In the genomic region with DNA sequence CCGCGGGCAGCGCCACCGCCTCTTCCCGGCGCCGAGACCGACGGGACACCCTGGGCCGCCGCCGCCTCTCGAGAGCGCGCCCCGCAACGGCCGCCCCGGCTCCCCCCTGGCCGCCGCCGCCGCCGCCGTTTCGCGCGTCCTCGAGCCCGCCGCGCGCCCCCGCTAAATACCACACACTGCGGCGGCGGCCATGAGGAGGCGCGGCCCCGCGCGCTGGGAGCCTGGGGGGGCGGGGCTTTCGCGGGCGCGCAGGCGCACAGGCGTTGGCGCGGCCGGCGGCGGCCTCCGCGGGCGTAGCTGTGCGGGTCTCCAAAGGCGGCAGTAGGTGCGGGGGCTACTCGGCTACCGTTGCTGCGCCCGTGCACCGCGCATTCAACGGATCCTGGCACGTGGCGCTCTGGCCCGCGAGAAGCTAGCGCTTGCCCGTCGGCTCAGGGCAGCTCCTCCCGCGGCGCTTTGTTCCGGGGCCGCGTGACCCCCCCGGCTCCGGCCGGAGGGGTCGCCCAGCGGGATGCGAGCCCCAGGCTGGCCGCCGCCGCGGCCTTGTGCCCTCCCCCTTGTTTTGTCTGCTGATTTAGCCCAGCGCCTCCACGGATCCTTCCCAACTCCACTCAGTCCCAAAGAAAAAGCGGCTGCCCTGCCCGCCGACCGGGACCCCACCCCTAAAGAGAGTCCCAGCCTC, we compare ENCODE assay signal across 8 cellular contexts. TPM values are rescaled to one million over a fixed set of nuclear protein-coding genes. Genes with fewer than 3 reads are reported as not detected.
DNase-seq lines count a peak whose midpoint lies in the region; ATAC-seq, FAIRE-seq and TF ChIP-seq lines count a peak whose summit lies in the region.

A gene with protein sequence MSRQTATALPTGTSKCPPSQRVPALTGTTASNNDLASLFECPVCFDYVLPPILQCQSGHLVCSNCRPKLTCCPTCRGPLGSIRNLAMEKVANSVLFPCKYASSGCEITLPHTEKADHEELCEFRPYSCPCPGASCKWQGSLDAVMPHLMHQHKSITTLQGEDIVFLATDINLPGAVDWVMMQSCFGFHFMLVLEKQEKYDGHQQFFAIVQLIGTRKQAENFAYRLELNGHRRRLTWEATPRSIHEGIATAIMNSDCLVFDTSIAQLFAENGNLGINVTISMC (minus strand): TSS at position 142 of the 682 bp plus-strand sequence. CDS start 22,985 bp downstream, outside the sequence.

- peaks cover 39% of the 10 kb centered on the region for H3K4me1 Mint-ChIP-seq in WTC11

- FAIRE-seq in bronchial epithelial cell (lab: Jason Lieb, UNC) = no peak

- ATAC-seq in HG02885 (IDR thresholded peaks at IDR 0.05; ENCODE audit: poor library complexity, unreplicated experiment) (peak; percentile 71), WTC11 (peak; percentile 81)

- peak within 1 kb of the TSS; percentile 84 for H3K4me3 ChIP-seq in bronchial epithelial cell (ENCODE audit: low read depth, low read length)

- no peaks in the 10 kb centered on the region for H3K27me3 ChIP-seq in bronchial epithelial cell (ENCODE audit: control insufficient read depth, insufficient read depth, low read length)

- POLR2A ChIA-PET in WTC11 (lab: Charles Lee) = interaction anchor here (0.6 to 4.1 kb wide), 6 partner anchors 9 to 31 kb away, joined by 3 to 28 read pairs (median 3); no protein-coding TSS in a partner anchor

- H3K9me3 Mint-ChIP-seq in WTC11 = no peaks in the 10 kb centered on the region

- DNase-seq in NCI-H2081 (lab: John Stamatoyannopoulos, UW) = peak; percentile 61 to 72
- DNase-seq in NCI-H2081 treated with DMSO at 0.1 percent for 48 hours (lab: John Stamatoyannopoulos, UW) = no peak
- peak; percentile 84 for DNase-seq in NCI-H2171 (lab: John Stamatoyannopoulos, UW)
- DNase-seq in WTC11 (ENCODE audit: low spot score) = peak; percentile 87
- peak; percentile 46 for DNase-seq in bronchial epithelial cell (ENCODE audit: low read depth)
- DNase-seq in iris pigment epithelial cell (ENCODE audit: low read depth) = peak; percentile 76
- peak; percentile 71 to 83 for DNase-seq in stimulated activated CD4-positive, alpha-beta T cell treated with anti-CD3 and anti-CD28 coated beads, Interleukin-12 subunit alpha, Interleukin-12 subunit beta, amount 100 ng/mL, for 24 hours (ENCODE audit: low read depth in 2 of 2)

- CTCF ChIA-PET in WTC11 (lab: Charles Lee) = interaction anchor here (0.9 to 1.4 kb wide), 4 partner anchors 31 to 238 kb away, joined by 3 to 9 read pairs (median 6); no protein-coding TSS in a partner anchor

- H3K27me3 Mint-ChIP-seq in WTC11 (ENCODE audit: low read depth) = no peaks in the 10 kb centered on the region

- TF ChIP-seq CTCF in WTC11 (IDR thresholded peaks at IDR 0.05) = no peak
- no peak for TF ChIP-seq CTCF in bronchial epithelial cell (IDR thresholded peaks at IDR 0.05; ENCODE audit: insufficient read depth, low read length, severe bottlenecking)

- peak within 1 kb of the TSS; percentile 98 for H3K4me3 Mint-ChIP-seq in WTC11

- 0 out of 2 replicates have a peak, but pooled peaks cover 2% of the 10 kb centered on the region for H3K36me3 Mint-ChIP-seq in WTC11

- no peaks in the 10 kb centered on the region for H3K36me3 ChIP-seq in bronchial epithelial cell (ENCODE audit: control insufficient read depth, insufficient read depth, low read length)

- H3K27ac Mint-ChIP-seq in WTC11 = peak within 1 kb of the TSS; percentile 98

TF ChIP-seq in WTC11, 78 proteins besides CTCF, POLR2A, EP300 and RAD21 (continues in another document):
- TF ChIP-seq RORB (CRISPR knock-in tag; IDR thresholded peaks at IDR 0.05) (no peak), FOXP1 (CRISPR knock-in tag; IDR thresholded peaks at IDR 0.05; ENCODE audit: borderline replicate concordance) (peak; percentile 35; the same call in 1 of the 2 replicates), IRF2 (CRISPR knock-in tag; IDR thresholded peaks at IDR 0.05; ENCODE audit: borderline replicate concordance, low read depth) (no peak), SOX15 (CRISPR knock-in tag; IDR thresholded peaks at IDR 0.05) (no peak), NFYB (CRISPR knock-in tag; conservative IDR thresholded peaks at IDR 0.05; ENCODE audit: low read depth) (no peak), ZNF416 (CRISPR knock-in tag; IDR thresholded peaks at IDR 0.05) (0 out of 2 replicates have a peak, but pooled peaks have one; percentile 60), FOXJ3 (CRISPR knock-in tag; IDR thresholded peaks at IDR 0.05; ENCODE audit: borderline replicate concordance) (no peak), NR2C2 (CRISPR knock-in tag; IDR thresholded peaks at IDR 0.05) (no peak), ZNF671 (CRISPR knock-in tag; IDR thresholded peaks at IDR 0.05) (no peak), ESRRA (CRISPR knock-in tag; IDR thresholded peaks at IDR 0.05; ENCODE audit: borderline replicate concordance) (peak; percentile 71; the same call in 1 of the 2 replicates), ETV6 (CRISPR knock-in tag; IDR thresholded peaks at IDR 0.05) (0 out of 2 replicates have a peak, but pooled peaks have one; percentile 13), ZBTB21 (CRISPR knock-in tag; IDR thresholded peaks at IDR 0.05; ENCODE audit: borderline replicate concordance) (no peak)
- TF ChIP-seq, protein P1, sequence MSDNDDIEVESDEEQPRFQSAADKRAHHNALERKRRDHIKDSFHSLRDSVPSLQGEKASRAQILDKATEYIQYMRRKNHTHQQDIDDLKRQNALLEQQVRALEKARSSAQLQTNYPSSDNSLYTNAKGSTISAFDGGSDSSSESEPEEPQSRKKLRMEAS (CRISPR knock-in tag; IDR thresholded peaks at IDR 0.05) = peak; percentile 91; the same call in 1 of the 2 replicates
- TF ChIP-seq, protein P2, sequence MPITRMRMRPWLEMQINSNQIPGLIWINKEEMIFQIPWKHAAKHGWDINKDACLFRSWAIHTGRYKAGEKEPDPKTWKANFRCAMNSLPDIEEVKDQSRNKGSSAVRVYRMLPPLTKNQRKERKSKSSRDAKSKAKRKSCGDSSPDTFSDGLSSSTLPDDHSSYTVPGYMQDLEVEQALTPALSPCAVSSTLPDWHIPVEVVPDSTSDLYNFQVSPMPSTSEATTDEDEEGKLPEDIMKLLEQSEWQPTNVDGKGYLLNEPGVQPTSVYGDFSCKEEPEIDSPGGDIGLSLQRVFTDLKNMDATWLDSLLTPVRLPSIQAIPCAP (CRISPR knock-in tag; IDR thresholded peaks at IDR 0.05) = 0 out of 2 replicates have a peak, but pooled peaks have one; percentile 16
- TF ChIP-seq, protein P3, sequence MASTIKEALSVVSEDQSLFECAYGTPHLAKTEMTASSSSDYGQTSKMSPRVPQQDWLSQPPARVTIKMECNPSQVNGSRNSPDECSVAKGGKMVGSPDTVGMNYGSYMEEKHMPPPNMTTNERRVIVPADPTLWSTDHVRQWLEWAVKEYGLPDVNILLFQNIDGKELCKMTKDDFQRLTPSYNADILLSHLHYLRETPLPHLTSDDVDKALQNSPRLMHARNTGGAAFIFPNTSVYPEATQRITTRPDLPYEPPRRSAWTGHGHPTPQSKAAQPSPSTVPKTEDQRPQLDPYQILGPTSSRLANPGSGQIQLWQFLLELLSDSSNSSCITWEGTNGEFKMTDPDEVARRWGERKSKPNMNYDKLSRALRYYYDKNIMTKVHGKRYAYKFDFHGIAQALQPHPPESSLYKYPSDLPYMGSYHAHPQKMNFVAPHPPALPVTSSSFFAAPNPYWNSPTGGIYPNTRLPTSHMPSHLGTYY (CRISPR knock-in tag; IDR thresholded peaks at IDR 0.05) = 0 out of 2 replicates have a peak, but pooled peaks have one; percentile 45
- TF ChIP-seq, protein P4, sequence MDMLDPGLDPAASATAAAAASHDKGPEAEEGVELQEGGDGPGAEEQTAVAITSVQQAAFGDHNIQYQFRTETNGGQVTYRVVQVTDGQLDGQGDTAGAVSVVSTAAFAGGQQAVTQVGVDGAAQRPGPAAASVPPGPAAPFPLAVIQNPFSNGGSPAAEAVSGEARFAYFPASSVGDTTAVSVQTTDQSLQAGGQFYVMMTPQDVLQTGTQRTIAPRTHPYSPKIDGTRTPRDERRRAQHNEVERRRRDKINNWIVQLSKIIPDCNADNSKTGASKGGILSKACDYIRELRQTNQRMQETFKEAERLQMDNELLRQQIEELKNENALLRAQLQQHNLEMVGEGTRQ (CRISPR knock-in tag; IDR thresholded peaks at IDR 0.05) = peak; percentile 66
- TF ChIP-seq, protein P5, sequence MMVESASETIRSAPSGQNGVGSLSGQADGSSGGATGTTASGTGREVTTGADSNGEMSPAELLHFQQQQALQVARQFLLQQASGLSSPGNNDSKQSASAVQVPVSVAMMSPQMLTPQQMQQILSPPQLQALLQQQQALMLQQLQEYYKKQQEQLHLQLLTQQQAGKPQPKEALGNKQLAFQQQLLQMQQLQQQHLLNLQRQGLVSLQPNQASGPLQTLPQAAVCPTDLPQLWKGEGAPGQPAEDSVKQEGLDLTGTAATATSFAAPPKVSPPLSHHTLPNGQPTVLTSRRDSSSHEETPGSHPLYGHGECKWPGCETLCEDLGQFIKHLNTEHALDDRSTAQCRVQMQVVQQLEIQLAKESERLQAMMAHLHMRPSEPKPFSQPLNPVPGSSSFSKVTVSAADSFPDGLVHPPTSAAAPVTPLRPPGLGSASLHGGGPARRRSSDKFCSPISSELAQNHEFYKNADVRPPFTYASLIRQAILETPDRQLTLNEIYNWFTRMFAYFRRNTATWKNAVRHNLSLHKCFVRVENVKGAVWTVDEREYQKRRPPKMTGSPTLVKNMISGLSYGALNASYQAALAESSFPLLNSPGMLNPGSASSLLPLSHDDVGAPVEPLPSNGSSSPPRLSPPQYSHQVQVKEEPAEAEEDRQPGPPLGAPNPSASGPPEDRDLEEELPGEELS (CRISPR knock-in tag; IDR thresholded peaks at IDR 0.05) = peak; percentile 41; the same call in 1 of the 2 replicates

RNA-seq across cellular contexts. Expression of the gene that starts here (rescaled TPM):
- total RNA-seq in WTC11 (2021) (27.0 to 29.9 TPM (median 28.0 TPM) in 3 replicates), bronchial epithelial cell (59.5 and 60.0 TPM in 2 replicates)
